In genomic region chr2:119431155-119431975, GRCh38 we compare ENCODE assay signal across 8 cellular contexts. TPM values are rescaled to one million over a fixed set of nuclear protein-coding genes. Genes with fewer than 3 reads are reported as not detected.
DNase-seq lines count a peak whose midpoint lies in the region; ATAC-seq and TF ChIP-seq lines count a peak whose summit lies in the region.

TMEM37 (plus strand) TSS chr2:119431854; CDS start chr2:119431904, 50 bp downstream.

- no peaks in the 10 kb centered on the region for H3K9me3 ChIP-seq in T-helper 17 cell (ENCODE audit: control insufficient read depth, low read length, poor library complexity, severe bottlenecking)

- TF ChIP-seq CTCF in fibroblast of villous mesenchyme (IDR thresholded peaks at IDR 0.05; ENCODE audit: insufficient read depth, low read depth, low read length): no peak
- no peak for TF ChIP-seq CTCF in neural crest cell (conservative IDR thresholded peaks at IDR 0.05)

- ATAC-seq in Right ventricle myocardium inferior: peak; percentile 83
- ATAC-seq in GM21786 (IDR thresholded peaks at IDR 0.05; ENCODE audit: unreplicated experiment): peak; percentile 64
- no peak for ATAC-seq in T-helper 17 cell

- H3K4me3 Mint-ChIP-seq in T-helper 17 cell (peak within 1 kb of the TSS; percentile 64), neural crest cell (peak within 1 kb of the TSS; percentile 86)

- no peaks in the 10 kb centered on the region for H3K9me3 Mint-ChIP-seq in neural crest cell

- no peak within 1 kb of the TSS for H3K27ac Mint-ChIP-seq in T-helper 17 cell
- H3K27ac Mint-ChIP-seq in neural crest cell (ENCODE audit: unreplicated experiment): no peak within 1 kb of the TSS

- H3K36me3 Mint-ChIP-seq in T-helper 17 cell (ENCODE audit: low read depth): peaks cover 4% of the 10 kb centered on the region
- H3K36me3 Mint-ChIP-seq in neural crest cell (ENCODE audit: low read depth): no peaks in the 10 kb centered on the region

- H3K27me3 Mint-ChIP-seq in T-helper 17 cell (peaks cover 86% of the 10 kb centered on the region), neural crest cell (ENCODE audit: low read depth) (peaks cover 36% of the 10 kb centered on the region)

- intact Hi-C loops in Right ventricle myocardium inferior (cut with DNase I) (no loop called here), cardiac septum (cut with DNase I) (no loop called here)

- DNase-seq in Right ventricle myocardium inferior (ENCODE audit: missing footprints) (peak; percentile 78), cardiac septum (ENCODE audit: low spot score) (no peak), HuH-7 (ENCODE audit: low spot score) (peak; percentile 83), T-helper 17 cell (no peak), fibroblast of villous mesenchyme (ENCODE audit: low read depth) (peak; percentile 82), neural crest cell (ENCODE audit: low read depth, low spot score) (peak; percentile 58), inferior parietal cortex (ENCODE audit: extremely low spot score) (no peak)

- H3K4me1 Mint-ChIP-seq in T-helper 17 cell (peaks cover 8% of the 10 kb centered on the region), neural crest cell (peaks cover 61% of the 10 kb centered on the region)

- H3K4me3 ChIP-seq in fibroblast of villous mesenchyme (ENCODE audit: low read depth, low read length): peak within 1 kb of the TSS; percentile 61

RNA-seq across cellular contexts. Expression of gene TMEM37, which starts in this region (rescaled TPM):
- total RNA-seq in Right ventricle myocardium inferior (4.5 TPM), cardiac septum (1.5 TPM), T-helper 17 cell (not detected), fibroblast of villous mesenchyme (0.64 and 1.3 TPM in 2 replicates), neural crest cell (4.7 and 5.3 TPM in 2 replicates)

Comparison
In these comparisons a context has a peak if more than half of its experiments do, and no peak if none do; other contexts are left out.
1. DNase-seq: peak in Right ventricle myocardium inferior (single experiment), HuH-7 (single experiment), fibroblast of villous mesenchyme (single experiment) and neural crest cell (single experiment); none in cardiac septum (single experiment), T-helper 17 cell (0 of 3) and inferior parietal cortex (single experiment).